ENCODE assay signal across 38 cellular contexts in genomic region chr3:859135-859534, GRCh38.
"Had no signal": no experiment of that assay in that cellular context is flagged by ENCODE, and none has a peak within 500 bp of the region (broad histone marks: within the 10 kb centered on the region; RNA-seq: fewer than 3 reads in every experiment).

No MANE protein-coding gene starts in this region.

- H3K27me3 Mint-ChIP-seq: activated naive CD4-positive, alpha-beta T cell treated with anti-CD3 and anti-CD28 coated beads, Interleukin-2, amount 10 ng/mL, durations not matched to agents 7 days and 5 days; activated naive CD4-positive, alpha-beta T cell treated with anti-CD3 and anti-CD28 coated beads, Interleukin-2, amount 50 U/mL, for 24 hours; activated naive CD8-positive, alpha-beta T cell; activated naive CD8-positive, alpha-beta T cell treated with anti-CD3 and anti-CD28 coated beads for 36 hours; activated T-cell treated with anti-CD3 and anti-CD28 coated beads, Interleukin-2, amount 50 U/mL, for 24 hours; activated T-helper 17 cell treated with anti-CD3 and anti-CD28 coated beads, Interleukin-2, amount 50 U/mL, for 72 hours; brain; central memory CD8-positive, alpha-beta T cell had no signal

- DNase-seq: activated effector memory CD4-positive, alpha-beta T cell treated with anti-CD3 and anti-CD28 coated beads, Interleukin-2, amount 50 U/mL, for 16 hours; activated effector memory CD4-positive, alpha-beta T cell treated with Interleukin-2 at 50 U/mL for 16 hours; activated gamma-delta T cell; activated gamma-delta T cell treated with Interleukin-2 at 50 U/mL for 16 hours; activated naive CD4-positive, alpha-beta T cell; activated naive CD4-positive, alpha-beta T cell treated with anti-CD3 and anti-CD28 coated beads, Interleukin-2, amount 10 ng/mL, durations not matched to agents 7 days and 5 days; activated naive CD4-positive, alpha-beta T cell treated with anti-CD3 and anti-CD28 coated beads, Interleukin-2, amount 50 U/mL, for 16 hours; activated naive CD4-positive, alpha-beta T cell treated with Interleukin-2 at 50 U/mL for 16 hours; activated naive CD8-positive, alpha-beta T cell treated with anti-CD3 and anti-CD28 coated beads for 36 hours; activated naive CD8-positive, alpha-beta T cell treated with anti-CD3 and anti-CD28 coated beads, Interleukin-2, amount 10 ng/mL, durations not matched to agents 7 days and 5 days; activated naive CD8-positive, alpha-beta T cell treated with anti-CD3 and anti-CD28 coated beads, Interleukin-2, amount 50 U/mL, for 24 hours; activated T-cell treated with anti-CD3 and anti-CD28 coated beads for 4 hours; activated T-cell treated with anti-CD3 and anti-CD28 coated beads, Interleukin-2, amount 50 U/mL, for 1 hour; activated T-cell treated with anti-CD3 and anti-CD28 coated beads, Interleukin-2, amount 50 U/mL, for 24 hours; activated T-cell treated with anti-CD3 and anti-CD28 coated beads, Interleukin-2, amount 50 U/mL, for 4 hours; activated T-cell treated with anti-CD3 and anti-CD28 coated beads, Interleukin-2, amount 50 U/mL, for 48 hours; activated T-cell treated with anti-CD3 and anti-CD28 coated beads, Interleukin-2, amount 50 U/mL, for 72 hours; adrenal gland; amniotic stem cell; amygdala; anterior cingulate cortex; aorta; body of pancreas; brain microvascular endothelial cell; caudate nucleus; central memory CD4-positive, alpha-beta T cell; cerebellar nuclear complex had no signal

- H3K4me1 ChIP-seq: adrenal gland, ascending aorta, body of pancreas, breast epithelium had no signal

- H3K36me3 ChIP-seq: adrenal gland, ascending aorta, brain microvascular endothelial cell, breast epithelium, cardiac muscle cell had no signal

- H3K27ac ChIP-seq: adrenal gland, ascending aorta, body of pancreas, brain microvascular endothelial cell, breast epithelium, cardiac muscle cell had no signal

- H3K4me3 Mint-ChIP-seq: activated naive CD4-positive, alpha-beta T cell treated with anti-CD3 and anti-CD28 coated beads, Interleukin-2, amount 10 ng/mL, durations not matched to agents 7 days and 5 days; activated naive CD4-positive, alpha-beta T cell treated with anti-CD3 and anti-CD28 coated beads, Interleukin-2, amount 50 U/mL, for 24 hours; activated naive CD8-positive, alpha-beta T cell; activated naive CD8-positive, alpha-beta T cell treated with anti-CD3 and anti-CD28 coated beads for 36 hours; activated naive CD8-positive, alpha-beta T cell treated with anti-CD3 and anti-CD28 coated beads, Interleukin-2, amount 10 ng/mL, durations not matched to agents 7 days and 5 days; activated naive CD8-positive, alpha-beta T cell treated with anti-CD3 and anti-CD28 coated beads, Interleukin-2, amount 50 U/mL, for 24 hours; activated T-cell treated with anti-CD3 and anti-CD28 coated beads, Interleukin-2, amount 50 U/mL, for 24 hours; activated T-cell treated with anti-CD3 and anti-CD28 coated beads, Interleukin-2, amount 50 U/mL, for 4 hours; activated T-cell treated with anti-CD3 and anti-CD28 coated beads, Interleukin-2, amount 50 U/mL, for 72 hours; activated T-helper 1 cell treated with anti-CD3 and anti-CD28 coated beads, Interleukin-12 subunit alpha, Interleukin-12 subunit beta, Interleukin-2, Interleukin-4 antibody, amounts not matched to agents 30 ng/mL and 10 ng/mL and 1 ng/mL, durations not matched to agents 14 hours and 24 hours and 36 hours; activated T-helper 17 cell treated with anti-CD3 and anti-CD28 coated beads, Interleukin-2, amount 50 U/mL, for 72 hours; brain; central memory CD8-positive, alpha-beta T cell had no signal

- H3K4me1 Mint-ChIP-seq: activated naive CD4-positive, alpha-beta T cell treated with anti-CD3 and anti-CD28 coated beads, Interleukin-2, amount 10 ng/mL, durations not matched to agents 7 days and 5 days; activated naive CD4-positive, alpha-beta T cell treated with anti-CD3 and anti-CD28 coated beads, Interleukin-2, amount 50 U/mL, for 24 hours; activated naive CD8-positive, alpha-beta T cell treated with anti-CD3 and anti-CD28 coated beads for 36 hours; activated naive CD8-positive, alpha-beta T cell treated with anti-CD3 and anti-CD28 coated beads, Interleukin-2, amount 50 U/mL, for 24 hours; activated T-helper 17 cell treated with anti-CD3 and anti-CD28 coated beads, Interleukin-2, amount 50 U/mL, for 72 hours; brain; central memory CD8-positive, alpha-beta T cell had no signal

- H3K9me3 ChIP-seq: adrenal gland, ascending aorta, body of pancreas, breast epithelium had no signal

- H3K9me3 Mint-ChIP-seq: activated naive CD4-positive, alpha-beta T cell treated with anti-CD3 and anti-CD28 coated beads, Interleukin-2, amount 10 ng/mL, durations not matched to agents 7 days and 5 days; activated naive CD4-positive, alpha-beta T cell treated with anti-CD3 and anti-CD28 coated beads, Interleukin-2, amount 50 U/mL, for 24 hours; activated naive CD8-positive, alpha-beta T cell treated with anti-CD3 and anti-CD28 coated beads for 36 hours; activated naive CD8-positive, alpha-beta T cell treated with anti-CD3 and anti-CD28 coated beads, Interleukin-2, amount 10 ng/mL, durations not matched to agents 7 days and 5 days; activated naive CD8-positive, alpha-beta T cell treated with anti-CD3 and anti-CD28 coated beads, Interleukin-2, amount 50 U/mL, for 24 hours; activated T-cell treated with anti-CD3 and anti-CD28 coated beads, Interleukin-2, amount 50 U/mL, for 24 hours; activated T-cell treated with anti-CD3 and anti-CD28 coated beads, Interleukin-2, amount 50 U/mL, for 4 hours; activated T-helper 1 cell treated with anti-CD3 and anti-CD28 coated beads, Interleukin-12 subunit alpha, Interleukin-12 subunit beta, Interleukin-2, Interleukin-4 antibody, amounts not matched to agents 30 ng/mL and 10 ng/mL and 1 ng/mL, durations not matched to agents 14 hours and 24 hours and 36 hours; activated T-helper 2 cell treated with anti-CD3 and anti-CD28 coated beads, Interferon-gamma antibody, Interleukin-2, Interleukin-4, amounts not matched to agents 10 μg/mL and 5 μg/mL and 100 μg/mL, durations not matched to agents 14 hours and 24 hours and 36 hours had no signal

- H3K36me3 Mint-ChIP-seq: activated naive CD4-positive, alpha-beta T cell treated with anti-CD3 and anti-CD28 coated beads, Interleukin-2, amount 10 ng/mL, durations not matched to agents 7 days and 5 days; activated naive CD4-positive, alpha-beta T cell treated with anti-CD3 and anti-CD28 coated beads, Interleukin-2, amount 50 U/mL, for 24 hours; activated naive CD4-positive, alpha-beta T cell treated with anti-CD3 and anti-CD28 coated beads, Interleukin-2, amount 50 U/mL, for 72 hours; activated naive CD8-positive, alpha-beta T cell; activated naive CD8-positive, alpha-beta T cell treated with anti-CD3 and anti-CD28 coated beads for 36 hours; brain had no signal

- H3K27ac Mint-ChIP-seq: activated naive CD4-positive, alpha-beta T cell treated with anti-CD3 and anti-CD28 coated beads, Interleukin-2, amount 10 ng/mL, durations not matched to agents 7 days and 5 days; activated naive CD4-positive, alpha-beta T cell treated with anti-CD3 and anti-CD28 coated beads, Interleukin-2, amount 50 U/mL, for 24 hours; activated naive CD4-positive, alpha-beta T cell treated with anti-CD3 and anti-CD28 coated beads, Interleukin-2, amount 50 U/mL, for 72 hours; activated naive CD8-positive, alpha-beta T cell; activated naive CD8-positive, alpha-beta T cell treated with anti-CD3 and anti-CD28 coated beads for 36 hours; activated naive CD8-positive, alpha-beta T cell treated with anti-CD3 and anti-CD28 coated beads, Interleukin-2, amount 10 ng/mL, durations not matched to agents 7 days and 5 days; activated naive CD8-positive, alpha-beta T cell treated with anti-CD3 and anti-CD28 coated beads, Interleukin-2, amount 50 U/mL, for 24 hours; activated T-cell treated with anti-CD3 and anti-CD28 coated beads, Interleukin-2, amount 50 U/mL, for 24 hours; activated T-cell treated with anti-CD3 and anti-CD28 coated beads, Interleukin-2, amount 50 U/mL, for 72 hours; activated T-helper 1 cell treated with anti-CD3 and anti-CD28 coated beads, Interleukin-12 subunit alpha, Interleukin-12 subunit beta, Interleukin-2, Interleukin-4 antibody, amounts not matched to agents 30 ng/mL and 10 ng/mL and 1 ng/mL, durations not matched to agents 14 hours and 24 hours and 36 hours; activated T-helper 17 cell treated with anti-CD3 and anti-CD28 coated beads, Interleukin-2, amount 50 U/mL, for 72 hours; activated T-helper 2 cell treated with anti-CD3 and anti-CD28 coated beads, Interferon-gamma antibody, Interleukin-2, Interleukin-4, amounts not matched to agents 10 μg/mL and 5 μg/mL and 100 μg/mL, durations not matched to agents 14 hours and 24 hours and 36 hours; brain had no signal

- H3K4me3 ChIP-seq: adrenal gland, ascending aorta, body of pancreas, breast epithelium, cardiac muscle cell had no signal

- ATAC-seq: activated naive CD4-positive, alpha-beta T cell treated with anti-CD3 and anti-CD28 coated beads, Interleukin-2, amount 50 U/mL, for 72 hours; activated naive CD8-positive, alpha-beta T cell treated with anti-CD3 and anti-CD28 coated beads, Interleukin-2, amount 50 U/mL, for 24 hours; activated T-cell treated with anti-CD3 and anti-CD28 coated beads, Interleukin-2, amount 50 U/mL, for 4 hours; activated T-cell treated with anti-CD3 and anti-CD28 coated beads, Interleukin-2, amount 50 U/mL, for 72 hours; activated T-helper 17 cell treated with anti-CD3 and anti-CD28 coated beads, Interleukin-2, amount 50 U/mL, for 72 hours; body of pancreas had no signal

- H3K27me3 ChIP-seq: adrenal gland, ascending aorta, body of pancreas, brain microvascular endothelial cell, breast epithelium, cardiac muscle cell had no signal
